18 cellular contexts compared by ENCODE assay signal in genomic region chr10:36677170-36677768, GRCh38.
DNase-seq lines count a peak whose midpoint lies in the region; FAIRE-seq and TF ChIP-seq lines count a peak whose summit lies in the region.
"Had no signal": no experiment of that assay in that cellular context is flagged by ENCODE, and none has a peak within 500 bp of the region (broad histone marks: within the 10 kb centered on the region; RNA-seq: fewer than 3 reads in every experiment).

No MANE protein-coding gene starts in this region.

- no peaks in the 10 kb centered on the region for H3K36me3 Mint-ChIP-seq in chondrocyte (ENCODE audit: low read depth)
- H3K36me3 Mint-ChIP-seq: activated naive CD4-positive, alpha-beta T cell treated with anti-CD3 and anti-CD28 coated beads, Interleukin-2, amount 50 U/mL, for 24 hours had no signal

- H3K27ac Mint-ChIP-seq in chondrocyte (ENCODE audit: unreplicated experiment), result peak overlapping the region; percentile 62
- H3K27ac Mint-ChIP-seq: activated naive CD4-positive, alpha-beta T cell treated with anti-CD3 and anti-CD28 coated beads, Interleukin-2, amount 50 U/mL, for 24 hours; activated T-cell treated with anti-CD3 and anti-CD28 coated beads, Interleukin-2, amount 50 U/mL, for 24 hours; GM23338 had no signal

- no peak for FAIRE-seq in HTR-8/SVneo (lab: Jason Lieb, UNC)
- FAIRE-seq: frontal cortex had no signal

- H3K9me3 Mint-ChIP-seq in chondrocyte (ENCODE audit: low read depth), result no peaks in the 10 kb centered on the region
- H3K9me3 Mint-ChIP-seq: GM23338 had no signal

- DNase-seq in GM04503 (ENCODE audit: low read depth) (peak; percentile 59), NCI-H2081 (lab: John Stamatoyannopoulos, UW) (peak; percentile 23 to 71), chondrocyte (ENCODE audit: low spot score) (no peak), skeletal muscle cell (ENCODE audit: low read depth) (peak; percentile 30), HTR-8/SVneo (ENCODE audit: insufficient read length, low spot score) (no peak), islet precursor cell (no peak)
- DNase-seq in stimulated activated naive CD4-positive, alpha-beta T cell treated with Interleukin-2 at 50 U/mL for 16 hours (lab: John Stamatoyannopoulos, UW), result no peak
- DNase-seq: activated T-cell treated with anti-CD3 and anti-CD28 coated beads, Interleukin-2, amount 50 U/mL, for 24 hours; DMS79; left ventricle myocardium inferior; NCI-H1417 treated with DMSO at 0.1 percent for 48 hours; NCI-H524 treated with DMSO at 0.1 percent for 48 hours; PC-9; transverse colon had no signal

- peaks cover 53% of the 10 kb centered on the region for H3K4me1 Mint-ChIP-seq in chondrocyte (ENCODE audit: low read depth)
- H3K4me1 Mint-ChIP-seq: activated naive CD4-positive, alpha-beta T cell treated with anti-CD3 and anti-CD28 coated beads, Interleukin-2, amount 50 U/mL, for 24 hours had no signal

- no peaks in the 10 kb centered on the region for H3K27me3 Mint-ChIP-seq in chondrocyte (ENCODE audit: low read depth)
- H3K27me3 Mint-ChIP-seq: activated naive CD4-positive, alpha-beta T cell treated with anti-CD3 and anti-CD28 coated beads, Interleukin-2, amount 50 U/mL, for 24 hours; activated T-cell treated with anti-CD3 and anti-CD28 coated beads, Interleukin-2, amount 50 U/mL, for 24 hours had no signal

- no peak overlapping the region for H3K4me3 ChIP-seq in skeletal muscle cell (ENCODE audit: low read depth, low read length)
- H3K4me3 ChIP-seq: GM23338, left ventricle myocardium inferior, PC-9, skin epidermis, transverse colon had no signal

- no peak overlapping the region for H3K4me3 Mint-ChIP-seq in chondrocyte (ENCODE audit: unreplicated experiment)
- H3K4me3 Mint-ChIP-seq: activated naive CD4-positive, alpha-beta T cell treated with anti-CD3 and anti-CD28 coated beads, Interleukin-2, amount 50 U/mL, for 24 hours; activated T-cell treated with anti-CD3 and anti-CD28 coated beads, Interleukin-2, amount 50 U/mL, for 24 hours; GM23338 had no signal

- no peak for TF ChIP-seq CTCF in chondrocyte (IDR thresholded peaks at IDR 0.05)

Comparison
In these comparisons a context has a peak if more than half of its experiments do, and no peak if none do; other contexts are left out.
1. DNase-seq: peak in GM04503 (single experiment), NCI-H2081 (2 of 2) and skeletal muscle cell (single experiment); none in chondrocyte (single experiment), HTR-8/SVneo (single experiment), islet precursor cell (single experiment) and stimulated activated naive CD4-positive, alpha-beta T cell treated with Interleukin-2 at 50 U/mL for 16 hours (single experiment).